ENCODE assay signal across 9 cellular contexts in the genomic region with DNA sequence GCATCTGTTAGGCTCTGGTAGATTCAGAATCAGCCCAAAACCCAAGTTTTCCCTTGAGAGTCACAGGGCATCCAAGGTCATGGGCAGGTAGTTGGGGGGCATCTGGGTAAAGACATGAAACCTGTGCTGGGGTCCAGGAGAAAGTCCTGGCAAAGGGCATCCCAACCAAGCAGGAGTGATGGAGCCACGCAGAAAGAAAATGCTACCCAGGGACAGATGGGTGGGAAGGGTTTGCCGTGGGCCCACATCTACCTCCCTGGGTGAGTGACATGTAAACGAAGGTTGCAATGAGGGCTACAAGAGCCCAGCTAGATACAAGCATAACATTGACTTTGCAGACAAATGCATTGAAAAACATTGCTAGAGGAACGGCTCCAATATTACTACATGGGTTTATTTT.
"Had no signal": no experiment of that assay in that cellular context is flagged by ENCODE, and none has a peak within 500 bp of the region (broad histone marks: within the 10 kb centered on the region; RNA-seq: fewer than 3 reads in every experiment).

No MANE protein-coding gene starts in this region.

- FAIRE-seq: HTR-8/SVneo, K562 had no signal

- H3K4me1 ChIP-seq: HAP-1 had no signal

- H3K36me3 ChIP-seq: HAP-1 had no signal

- H3K9me3 ChIP-seq: HAP-1 had no signal

- H3K27ac ChIP-seq: GM23248 had no signal

- H3K4me3 ChIP-seq: GM23248, HAP-1, K562 had no signal

- DNase-seq: GM23248, GOT3, H7, HFFc6, IMR-90, KG1 had no signal
